16 cellular contexts compared by ENCODE assay signal in genomic region chr13:45231722-45232121, GRCh38. TPM values are rescaled to one million over a fixed set of nuclear protein-coding genes. Genes with fewer than 3 reads are reported as not detected.
DNase-seq lines count a peak whose midpoint lies in the region; ATAC-seq and TF ChIP-seq lines count a peak whose summit lies in the region.
"Had no signal": no experiment of that assay in that cellular context is flagged by ENCODE, and none has a peak within 500 bp of the region (broad histone marks: within the 10 kb centered on the region; RNA-seq: fewer than 3 reads in every experiment).

No MANE protein-coding gene starts in this region.

- CTCF ChIA-PET in activated CD8-positive, alpha-beta memory T cell treated with anti-CD3 and anti-CD28 coated beads, Interleukin-2, amount 10 ng/mL, durations not matched to agents 7 days and 5 days (lab: Charles Lee): no interaction called here
- CTCF ChIA-PET in GM10248 (lab: Yijun Ruan, JAX): interaction anchor here (0.8 to 3.2 kb wide), 7 partner anchors 8 to 26 kb away, joined by 3 to 8 read pairs (median 5); no protein-coding TSS in a partner anchor

- H3K27me3 ChIP-seq in mesenchymal stem cell (ENCODE audit: control insufficient read depth in 1 of 2, insufficient read depth in 1 of 2, low read length in 2 of 2): no peaks in the 10 kb centered on the region

- H4K8ac ChIP-seq in mesenchymal stem cell (ENCODE audit: low read length): no peak overlapping the region

- no peak overlapping the region for H3K4me2 ChIP-seq in mesenchymal stem cell (ENCODE audit: low read length, poor library complexity, severe bottlenecking)

- H3K4me3 ChIP-seq in mesenchymal stem cell (ENCODE audit: insufficient read depth in 1 of 2, low read depth in 1 of 2, low read length in 2 of 2): no peak overlapping the region

- H3K4me3 Mint-ChIP-seq in chondrocyte (ENCODE audit: unreplicated experiment): no peak overlapping the region
- no peak overlapping the region for H3K4me3 Mint-ChIP-seq in activated CD8-positive, alpha-beta memory T cell treated with anti-CD3 and anti-CD28 coated beads, Interleukin-2, amount 10 ng/mL, durations not matched to agents 7 days and 5 days
- H3K4me3 Mint-ChIP-seq in stimulated activated naive B cell treated with anti-CD40 and anti-IgM and Interleukin-4, amounts not matched to agents 10 μg/mL and 1 μg/mL and 100 μg/mL, for 72 hours: no peak overlapping the region
- H3K4me3 Mint-ChIP-seq: activated CD4-positive, alpha-beta memory T cell treated with anti-CD3 and anti-CD28 coated beads for 36 hours; CD8-positive, alpha-beta T cell; natural killer cell had no signal

- no peak overlapping the region for H3K4ac ChIP-seq in mesenchymal stem cell (ENCODE audit: low read depth in 1 of 2, low read length in 2 of 2)

- WGBS in mesenchymal stem cell: no CpG with 5 or more reads among the region's 1 CpG

- no peak overlapping the region for H2BK12ac ChIP-seq in mesenchymal stem cell (ENCODE audit: low read length in 2 of 2)

- H2BK15ac ChIP-seq in mesenchymal stem cell (ENCODE audit: low read depth, poor library complexity, severe bottlenecking): no peak overlapping the region

- H3K14ac ChIP-seq in mesenchymal stem cell (ENCODE audit: low read length in 2 of 2): no peak overlapping the region

- no peak overlapping the region for H2BK120ac ChIP-seq in mesenchymal stem cell (ENCODE audit: low read depth, low read length)

- H3K9me3 Mint-ChIP-seq in chondrocyte (ENCODE audit: low read depth): no peaks in the 10 kb centered on the region
- H3K9me3 Mint-ChIP-seq in activated CD8-positive, alpha-beta memory T cell treated with anti-CD3 and anti-CD28 coated beads, Interleukin-2, amount 10 ng/mL, durations not matched to agents 7 days and 5 days (ENCODE audit: low read depth): no peaks in the 10 kb centered on the region
- no peaks in the 10 kb centered on the region for H3K9me3 Mint-ChIP-seq in stimulated activated naive B cell treated with anti-CD40 and anti-IgM and Interleukin-4, amounts not matched to agents 10 μg/mL and 1 μg/mL and 100 μg/mL, for 72 hours
- H3K9me3 Mint-ChIP-seq: activated CD4-positive, alpha-beta memory T cell treated with anti-CD3 and anti-CD28 coated beads for 36 hours; CD8-positive, alpha-beta T cell; natural killer cell had no signal

- no peak for TF ChIP-seq CTCF in chondrocyte (IDR thresholded peaks at IDR 0.05)
- no peak for TF ChIP-seq CTCF in GM10248 (IDR thresholded peaks at IDR 0.05; ENCODE audit: control extremely low read depth, extremely low read depth, low read depth, missing control alignments)

- peak overlapping the region; percentile 74 for H3K27ac Mint-ChIP-seq in chondrocyte (ENCODE audit: unreplicated experiment)
- no peak overlapping the region for H3K27ac Mint-ChIP-seq in activated CD8-positive, alpha-beta memory T cell treated with anti-CD3 and anti-CD28 coated beads, Interleukin-2, amount 10 ng/mL, durations not matched to agents 7 days and 5 days
- H3K27ac Mint-ChIP-seq in stimulated activated naive B cell treated with anti-CD40 and anti-IgM and Interleukin-4, amounts not matched to agents 10 μg/mL and 1 μg/mL and 100 μg/mL, for 72 hours: no peak overlapping the region
- H3K27ac Mint-ChIP-seq: activated CD4-positive, alpha-beta memory T cell treated with anti-CD3 and anti-CD28 coated beads for 36 hours; CD8-positive, alpha-beta T cell; natural killer cell had no signal

- peaks cover 8% of the 10 kb centered on the region for H3K4me1 ChIP-seq in mesenchymal stem cell (ENCODE audit: control insufficient read depth, insufficient read depth, low read depth, low read length)

- H3K4me1 Mint-ChIP-seq in chondrocyte (ENCODE audit: low read depth): peaks cover 30% of the 10 kb centered on the region
- no peaks in the 10 kb centered on the region for H3K4me1 Mint-ChIP-seq in activated CD8-positive, alpha-beta memory T cell treated with anti-CD3 and anti-CD28 coated beads, Interleukin-2, amount 10 ng/mL, durations not matched to agents 7 days and 5 days
- peaks cover 0 to 8% of the 10 kb centered on the region in 2 donors for H3K4me1 Mint-ChIP-seq in stimulated activated naive B cell treated with anti-CD40 and anti-IgM and Interleukin-4, amounts not matched to agents 10 μg/mL and 1 μg/mL and 100 μg/mL, for 72 hours

- H2AK5ac ChIP-seq in mesenchymal stem cell (ENCODE audit: low read length, severe bottlenecking): no peak overlapping the region

- no peaks in the 10 kb centered on the region for H3K36me3 ChIP-seq in mesenchymal stem cell (ENCODE audit: control insufficient read depth in 1 of 2, insufficient read depth in 2 of 2, low read depth in 1 of 2, low read length in 2 of 2)

- peaks cover 5% of the 10 kb centered on the region for H3K36me3 Mint-ChIP-seq in chondrocyte (ENCODE audit: low read depth)
- H3K36me3 Mint-ChIP-seq in activated CD8-positive, alpha-beta memory T cell treated with anti-CD3 and anti-CD28 coated beads, Interleukin-2, amount 10 ng/mL, durations not matched to agents 7 days and 5 days: peaks cover 9% of the 10 kb centered on the region
- H3K36me3 Mint-ChIP-seq in stimulated activated naive B cell treated with anti-CD40 and anti-IgM and Interleukin-4, amounts not matched to agents 10 μg/mL and 1 μg/mL and 100 μg/mL, for 72 hours: peaks cover 16 to 21% of the 10 kb centered on the region in 2 donors
- H3K36me3 Mint-ChIP-seq: natural killer cell had no signal

- H2AFZ ChIP-seq in mesenchymal stem cell (ENCODE audit: low read depth, low read length): no peak overlapping the region

- no peak overlapping the region for H3K23ac ChIP-seq in mesenchymal stem cell (ENCODE audit: low read length in 2 of 2)

- DNase-seq in EH (ENCODE audit: low read depth) (peak; percentile 50), M059J (ENCODE audit: low read depth) (peak; percentile 64), chondrocyte (ENCODE audit: low spot score) (no peak), mesenchymal stem cell (peak; percentile 81), mesenteric fat pad (ENCODE audit: low spot score) (no peak), GM10248 (ENCODE audit: extremely low spot score) (no peak)
- DNase-seq in activated CD8-positive, alpha-beta memory T cell treated with anti-CD3 and anti-CD28 coated beads, Interleukin-2, amount 10 ng/mL, durations not matched to agents 7 days and 5 days: no peak
- no peak for DNase-seq in stimulated activated naive B cell treated with anti-CD40 and anti-IgM and Interleukin-4, amounts not matched to agents 10 μg/mL and 1 μg/mL and 100 μg/mL, for 72 hours
- DNase-seq: activated CD4-positive, alpha-beta memory T cell treated with anti-CD3 and anti-CD28 coated beads for 36 hours; activated naive CD4-positive, alpha-beta T cell treated with anti-CD3 and anti-CD28 coated beads, Interleukin-2, amount 50 U/mL, for 16 hours; CD8-positive, alpha-beta T cell; effector CD4-positive, alpha-beta T cell; natural killer cell; stimulated activated CD4-positive, alpha-beta T cell treated with anti-CD3 and anti-CD28 coated beads, Interleukin-12 subunit alpha, Interleukin-12 subunit beta, amount 100 ng/mL, for 4 hours; stimulated activated CD8-positive, alpha-beta memory T cell treated with anti-CD3 and anti-CD28 coated beads, Interleukin-4, amount 100 ng/mL, for 48 hours; T-helper 2 cell had no signal

- no peaks in the 10 kb centered on the region for H3K9me3 ChIP-seq in mesenchymal stem cell (ENCODE audit: control insufficient read depth, low read length)

- H3K27ac ChIP-seq in mesenchymal stem cell (ENCODE audit: low read length, poor library complexity, severe bottlenecking): no peak overlapping the region

- peak overlapping the region; percentile 63 for H3K9ac ChIP-seq in mesenchymal stem cell (ENCODE audit: low read length)

- ATAC-seq in activated CD8-positive, alpha-beta memory T cell treated with anti-CD3 and anti-CD28 coated beads, Interleukin-2, amount 10 ng/mL, durations not matched to agents 7 days and 5 days: no peak
- no peak for ATAC-seq in stimulated activated naive B cell treated with anti-CD40 and anti-IgM and Interleukin-4, amounts not matched to agents 10 μg/mL and 1 μg/mL and 100 μg/mL, for 72 hours (replicated peaks)
- ATAC-seq: CD8-positive, alpha-beta T cell; natural killer cell had no signal

- peaks cover 11% of the 10 kb centered on the region for H3K79me1 ChIP-seq in mesenchymal stem cell (replicated peaks; ENCODE audit: low read length, poor library complexity, severe bottlenecking)

- POLR2A ChIA-PET in GM10248 (lab: Yijun Ruan, JAX): no interaction called here

- no peak overlapping the region for H3K18ac ChIP-seq in mesenchymal stem cell (ENCODE audit: low read depth in 1 of 2, low read length in 2 of 2)

- H4K91ac ChIP-seq in mesenchymal stem cell (ENCODE audit: low read length): no peak overlapping the region

- no peaks in the 10 kb centered on the region for H3K27me3 Mint-ChIP-seq in chondrocyte (ENCODE audit: low read depth)
- no peaks in the 10 kb centered on the region for H3K27me3 Mint-ChIP-seq in activated CD8-positive, alpha-beta memory T cell treated with anti-CD3 and anti-CD28 coated beads, Interleukin-2, amount 10 ng/mL, durations not matched to agents 7 days and 5 days
- no peaks in the 10 kb centered on the region for H3K27me3 Mint-ChIP-seq in stimulated activated naive B cell treated with anti-CD40 and anti-IgM and Interleukin-4, amounts not matched to agents 10 μg/mL and 1 μg/mL and 100 μg/mL, for 72 hours
- H3K27me3 Mint-ChIP-seq: activated CD4-positive, alpha-beta memory T cell treated with anti-CD3 and anti-CD28 coated beads for 36 hours had no signal

- H2BK5ac ChIP-seq in mesenchymal stem cell (ENCODE audit: low read depth, low read length, poor library complexity, severe bottlenecking): no peak overlapping the region

RNA-seq across cellular contexts. Expression of gene KCTD4, which starts 30.9 kb away (rescaled TPM):
- total RNA-seq in M059J (2014; rRNA removed; shearing (Covaris generic)): 0.05 and 0.22 TPM in 2 replicates
- not detected in 3 replicates for total RNA-seq in chondrocyte
- not detected for polyA plus RNA-seq in mesenchymal stem cell (2013, experiment 1 of 2)
- polyA plus RNA-seq in mesenchymal stem cell (2013, experiment 2 of 2): not detected
- total RNA-seq in activated CD8-positive, alpha-beta memory T cell treated with anti-CD3 and anti-CD28 coated beads, Interleukin-2, amount 10 ng/mL, durations not matched to agents 7 days and 5 days: not detected
- total RNA-seq in mesenteric fat pad: not detected
- total RNA-seq: activated CD4-positive, alpha-beta memory T cell treated with anti-CD3 and anti-CD28 coated beads for 36 hours; CD8-positive, alpha-beta T cell; natural killer cell had no signal

Comparison
In these comparisons a context has a peak if more than half of its experiments do, and no peak if none do; other contexts are left out.
1. DNase-seq: peak in EH (single experiment), M059J (single experiment) and mesenchymal stem cell (single experiment); none in chondrocyte (single experiment), activated CD8-positive, alpha-beta memory T cell treated with anti-CD3 and anti-CD28 coated beads, Interleukin-2, amount 10 ng/mL, durations not matched to agents 7 days and 5 days (single experiment), stimulated activated naive B cell treated with anti-CD40 and anti-IgM and Interleukin-4, amounts not matched to agents 10 μg/mL and 1 μg/mL and 100 μg/mL, for 72 hours (single experiment), mesenteric fat pad (single experiment) and GM10248 (single experiment).